Comparison of ENCODE assay signal across 8 cellular contexts in genomic region chr9:112487008-112487798, GRCh38. TPM values are rescaled to one million over a fixed set of nuclear protein-coding genes. Genes with fewer than 3 reads are reported as not detected.
DNase-seq lines count a peak whose midpoint lies in the region; ATAC-seq, FAIRE-seq and TF ChIP-seq lines count a peak whose summit lies in the region.

No MANE protein-coding gene starts in this region.

- no peaks in the 10 kb centered on the region for H3K36me3 ChIP-seq in ascending aorta

- DNase-seq in G401 (ENCODE audit: low spot score) (peak; percentile 77), KG1 (lab: John Stamatoyannopoulos, UW) (peak; percentile 25), T-helper 2 cell (peak; percentile 11 to 75 (median 30)), ascending aorta (ENCODE audit: low spot score in 2 of 2) (peak in 1 of 2 donors; percentile 75), hypothalamus (lab: John Stamatoyannopoulos, UW) (peak in 41 of 51 donors; percentile 11 to 73 (median 43)), skeletal muscle cell (ENCODE audit: low read depth) (no peak), D721Med (ENCODE audit: insufficient read length, low spot score) (no peak)

- intact Hi-C loops in ascending aorta (cut with DNase I): loop anchor here (1.0 to 5.0 kb wide), 7 partner anchors 40 to 590 kb away; partner anchors contain the start of genes INIP, PTBP3, SNX30 and UGCG

- peak overlapping the region; percentile 80 to 89 for H3K27ac ChIP-seq in ascending aorta

- peak overlapping the region; percentile 96 to 99 for H3K4me3 ChIP-seq in ascending aorta
- H3K4me3 ChIP-seq in skeletal muscle cell (ENCODE audit: low read depth, low read length): peak overlapping the region; percentile 67

- no peak for FAIRE-seq in D721Med (lab: Jason Lieb, UNC)

- peaks cover 3 to 10% of the 10 kb centered on the region in 2 donors for H3K4me1 ChIP-seq in ascending aorta

- TF ChIP-seq CTCF in ascending aorta (IDR thresholded peaks at IDR 0.05) (no peak), D721Med (IDR thresholded peaks at IDR 0.05; ENCODE audit: insufficient read depth, missing control alignments) (no peak)

- H3K27me3 ChIP-seq in ascending aorta: no peaks in the 10 kb centered on the region

- ATAC-seq in GM21825 (IDR thresholded peaks at IDR 0.05; ENCODE audit: unreplicated experiment): peak; percentile 37

- H3K9me3 ChIP-seq in ascending aorta: no peaks in the 10 kb centered on the region

- in situ Hi-C loops in G401 (cut with HindIII; ENCODE audit: low sequenced_read_pairs): no loop called here

RNA-seq across cellular contexts. Expression of gene KIAA1958, which starts 0.6 kb away (rescaled TPM):
- total RNA-seq in G401 (2014; rRNA removed; shearing (Covaris generic)): 3.0 and 6.8 TPM in 2 replicates
- 2.0 TPM for total RNA-seq in ascending aorta

Comparison
In these comparisons a context has a peak if more than half of its experiments do, and no peak if none do; other contexts are left out.
1. DNase-seq: peak in G401 (single experiment), KG1 (single experiment), T-helper 2 cell (5 of 5) and hypothalamus (41 of 51); none in skeletal muscle cell (single experiment) and D721Med (single experiment).